Comparison of ENCODE assay signal across 13 cellular contexts in the genomic region with DNA sequence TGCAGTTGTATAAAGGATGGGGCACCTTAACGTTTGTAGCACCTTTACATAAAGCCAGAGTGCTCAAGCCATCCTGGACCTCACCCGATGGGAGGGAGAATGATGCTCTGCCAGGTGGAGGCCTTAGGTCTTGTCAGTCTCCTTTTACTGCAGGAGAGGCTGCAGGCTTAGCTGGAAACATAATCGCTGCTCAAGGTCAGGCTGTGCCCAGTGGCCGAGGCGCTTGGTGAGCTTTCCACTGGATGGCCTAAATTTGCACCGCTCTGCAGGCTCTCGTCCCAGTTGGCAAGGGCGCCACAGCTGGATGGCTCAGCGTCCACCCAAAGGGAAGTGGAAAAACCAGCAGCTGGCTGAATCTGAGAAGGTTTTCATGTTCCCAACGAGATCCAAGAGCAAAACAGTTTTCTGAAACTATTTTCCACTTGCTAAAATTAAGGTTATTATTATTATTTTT.
"Had no signal": no experiment of that assay in that cellular context is flagged by ENCODE, and none has a peak within 500 bp of the region (broad histone marks: within the 10 kb centered on the region; RNA-seq: fewer than 3 reads in every experiment).

No MANE protein-coding gene starts in this region.

- H3K27ac ChIP-seq: breast epithelium, dorsolateral prefrontal cortex, foreskin keratinocyte, left ventricle myocardium inferior, pancreas, stomach had no signal

- DNase-seq: activated CD4-positive, CD25-positive, alpha-beta regulatory T cell; activated effector memory CD4-positive, alpha-beta T cell treated with Interleukin-2 at 50 U/mL for 16 hours; activated T-cell treated with anti-CD3 and anti-CD28 coated beads, Interleukin-2, amount 50 U/mL, for 24 hours; dorsolateral prefrontal cortex; left ventricle myocardium inferior; stimulated activated CD4-positive, alpha-beta T cell treated with anti-CD3 and anti-CD28 coated beads, Interleukin-15, amount 100 ng/mL, for 24 hours; stimulated activated CD4-positive, alpha-beta T cell treated with anti-CD3 and anti-CD28 coated beads, Interleukin-4, amount 100 ng/mL, for 24 hours; stomach; T-helper 2 cell had no signal

- ATAC-seq: activated naive CD4-positive, alpha-beta T cell treated with anti-CD3 and anti-CD28 coated beads, Interleukin-2, amount 50 U/mL, for 72 hours had no signal

- H3K36me3 Mint-ChIP-seq: activated naive CD4-positive, alpha-beta T cell treated with anti-CD3 and anti-CD28 coated beads, Interleukin-2, amount 50 U/mL, for 72 hours had no signal

- H3K9me3 ChIP-seq: breast epithelium, left ventricle myocardium inferior, pancreas, stomach had no signal

- H3K27me3 ChIP-seq: breast epithelium, dorsolateral prefrontal cortex, pancreas had no signal

- H3K9me3 Mint-ChIP-seq: activated naive CD4-positive, alpha-beta T cell treated with anti-CD3 and anti-CD28 coated beads, Interleukin-2, amount 50 U/mL, for 72 hours; activated T-cell treated with anti-CD3 and anti-CD28 coated beads, Interleukin-2, amount 50 U/mL, for 24 hours had no signal

- H3K4me3 Mint-ChIP-seq: activated T-cell treated with anti-CD3 and anti-CD28 coated beads, Interleukin-2, amount 50 U/mL, for 24 hours had no signal

- H3K36me3 ChIP-seq: breast epithelium, left ventricle myocardium inferior, pancreas, stomach had no signal

- H3K4me1 ChIP-seq: breast epithelium, foreskin keratinocyte, left ventricle myocardium inferior, pancreas, stomach had no signal

- H3K4me3 ChIP-seq: breast epithelium, dorsolateral prefrontal cortex, left ventricle myocardium inferior, pancreas, stomach had no signal

- H3K27ac Mint-ChIP-seq: activated naive CD4-positive, alpha-beta T cell treated with anti-CD3 and anti-CD28 coated beads, Interleukin-2, amount 50 U/mL, for 72 hours; activated T-cell treated with anti-CD3 and anti-CD28 coated beads, Interleukin-2, amount 50 U/mL, for 24 hours had no signal
